ENCODE assay signal across 6 cellular contexts in the genomic region with DNA sequence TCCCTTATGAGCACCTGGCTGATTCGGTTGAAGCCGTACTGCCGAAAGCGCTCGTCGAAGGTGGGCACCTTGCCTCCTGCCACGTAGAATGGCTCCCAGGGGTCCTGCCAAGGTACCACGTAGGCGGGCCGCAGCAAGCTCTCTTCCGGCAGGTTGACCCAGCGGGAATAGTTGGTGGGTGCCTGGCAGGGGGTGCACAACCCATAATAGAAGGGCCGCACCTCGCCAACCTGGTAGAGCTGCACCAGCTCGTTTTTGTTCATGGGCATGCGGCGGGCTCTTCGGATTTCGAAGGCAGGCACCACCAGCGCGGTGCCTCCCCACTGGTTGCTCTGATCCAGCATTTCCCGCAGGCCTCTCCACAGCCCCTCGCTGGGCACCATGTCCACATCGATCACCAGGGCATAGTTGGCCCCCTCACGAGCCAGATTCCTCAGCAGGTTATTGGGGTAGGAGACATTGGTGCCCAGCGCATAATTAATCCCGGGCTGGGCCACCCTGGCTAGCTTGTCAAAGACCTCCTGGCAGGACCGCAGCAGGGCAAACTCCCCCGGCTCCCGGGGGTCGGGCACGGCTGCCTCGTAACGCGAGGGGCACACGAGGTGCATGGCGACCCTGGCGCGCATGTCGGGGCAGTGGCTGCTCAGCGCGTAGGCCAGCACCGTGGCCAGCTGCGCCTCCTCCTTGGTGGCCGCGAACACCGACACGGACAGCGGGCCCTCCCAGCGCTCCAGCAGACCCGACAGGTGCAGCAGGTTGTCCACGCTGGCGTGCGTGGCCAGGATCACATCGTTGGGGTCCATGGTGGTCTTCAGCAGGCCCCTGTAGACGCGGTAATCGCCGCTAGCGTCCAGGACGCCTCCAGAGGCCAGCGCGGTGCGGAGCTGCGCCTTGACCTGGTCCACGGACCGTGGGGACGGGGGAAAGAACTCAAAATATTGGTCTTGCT. TPM values are rescaled to one million over a fixed set of nuclear protein-coding genes. Genes with fewer than 3 reads are reported as not detected.
DNase-seq lines count a peak whose midpoint lies in the region; TF ChIP-seq lines count a peak whose summit lies in the region.

No MANE protein-coding gene starts in this region.

- H3K27me3 ChIP-seq in A673 (replicated peaks; ENCODE audit: insufficient read depth, low read depth, low read length, poor library complexity) (no peaks in the 10 kb centered on the region), OCI-LY3 (ENCODE audit: low read depth, low read length) (no peaks in the 10 kb centered on the region), left ventricle myocardium inferior (ENCODE audit: low read depth) (no peaks in the 10 kb centered on the region), transverse colon (no peaks in the 10 kb centered on the region)

- peak overlapping the region; percentile 94 for H2AFZ ChIP-seq in OCI-LY3 (ENCODE audit: low read depth, low read length)

- H3K4me3 ChIP-seq in A673 (ENCODE audit: low read depth, low read length, poor library complexity, severe bottlenecking) (peak overlapping the region; percentile 78), OCI-LY3 (ENCODE audit: low read length) (peak overlapping the region; percentile 99), left ventricle myocardium inferior (peak overlapping the region; percentile 89), transverse colon (peak overlapping the region; percentile 44 to 89 (median 86))

- H3K79me2 ChIP-seq in OCI-LY3 (ENCODE audit: low read length) = peaks cover 26% of the 10 kb centered on the region

- no peak for DNase-seq in A673 (ENCODE audit: low spot score)
- no peak for DNase-seq in left ventricle myocardium inferior
- DNase-seq in transverse colon = no peak
- DNase-seq in NCI-H187 (lab: John Stamatoyannopoulos, UW) = no peak
- no peak for DNase-seq in OCI-M2 (lab: John Stamatoyannopoulos, UW; ENCODE audit: unreplicated experiment)

- H3K36me3 ChIP-seq in A673 (ENCODE audit: insufficient read depth, low read length, poor library complexity, severe bottlenecking) (peaks cover 3% of the 10 kb centered on the region), OCI-LY3 (replicated peaks; ENCODE audit: low read depth, low read length) (peaks cover 6% of the 10 kb centered on the region), left ventricle myocardium inferior (peaks cover 11% of the 10 kb centered on the region), transverse colon (peaks cover 0 to under 1% (median 0%) of the 10 kb centered on the region in 4 donors)

- peak overlapping the region; percentile 89 for H3K9ac ChIP-seq in OCI-LY3 (ENCODE audit: low read length)

- WGBS in transverse colon (ENCODE audit: low coverage in 1 of 2), 2 donors = 33 to 70% methylated on average over 2 to 68 of the region's 68 CpGs

- no peak for TF ChIP-seq CTCF in A673 (conservative IDR thresholded peaks at IDR 0.05; ENCODE audit: low read depth, low read length)
- TF ChIP-seq CTCF in OCI-LY3 (IDR thresholded peaks at IDR 0.05; ENCODE audit: low read depth, low read length) = no peak
- no peak for TF ChIP-seq CTCF in left ventricle myocardium inferior (IDR thresholded peaks at IDR 0.05; ENCODE audit: borderline replicate concordance)
- no peak for TF ChIP-seq CTCF in transverse colon (IDR thresholded peaks at IDR 0.05)

- in situ Hi-C loops in transverse colon (cut with MboI; ENCODE audit: low pct_ligation_motif_present in 1 of 4, low pct_unique_long_range_greater_than_20kb in 1 of 4, low sequenced_read_pairs in 3 of 4) = no loop called here

- H3K27ac ChIP-seq in A673 (ENCODE audit: low read depth, low read length, poor library complexity, severe bottlenecking) (peak overlapping the region; percentile 87), OCI-LY3 (ENCODE audit: low read length) (peak overlapping the region; percentile 37; the same call in 1 of the 2 replicates), left ventricle myocardium inferior (replicated peaks) (peak overlapping the region; percentile 97), transverse colon (peak overlapping the region; percentile 87 to 98 (median 92))

- CTCF ChIA-PET in A673 (lab: Charles Lee) = interaction anchor here (0.5 to 1.4 kb wide), 2 partner anchors 39 to 988 kb away, joined by 7 to 10 read pairs; no protein-coding TSS in a partner anchor

- no peak for TF ChIP-seq POLR2A in transverse colon (IDR thresholded peaks at IDR 0.05)

- POLR2A ChIA-PET in A673 (lab: Charles Lee; ENCODE audit: low non-redundant PET) = no interaction called here

- TF ChIP-seq EP300 in transverse colon (IDR thresholded peaks at IDR 0.05; ENCODE audit: low read depth) = no peak

- H4K20me1 ChIP-seq in OCI-LY3 (ENCODE audit: insufficient read depth, low read length) = no peaks in the 10 kb centered on the region

- H3K4me1 ChIP-seq in A673 (ENCODE audit: insufficient read depth, low read length, poor library complexity, severe bottlenecking) (peaks cover 32% of the 10 kb centered on the region), OCI-LY3 (ENCODE audit: low read length) (peaks cover 28% of the 10 kb centered on the region), left ventricle myocardium inferior (peaks cover 55% of the 10 kb centered on the region), transverse colon (peaks cover 23 to 69% (median 43%) of the 10 kb centered on the region in 4 donors)

- no TSS peak for BruUV-seq in A673 (replicated peaks; lab: Mats Ljungman, UMichigan)

- H3K9me3 ChIP-seq in A673 (ENCODE audit: low read depth, low read length, poor library complexity, severe bottlenecking) (no peaks in the 10 kb centered on the region), OCI-LY3 (ENCODE audit: insufficient read depth, low read length) (no peaks in the 10 kb centered on the region), left ventricle myocardium inferior (replicated peaks) (no peaks in the 10 kb centered on the region), transverse colon (no peaks in the 10 kb centered on the region)

- peak overlapping the region; percentile 94 for H3K4me2 ChIP-seq in OCI-LY3 (ENCODE audit: low read length)

- intact Hi-C loops in A673 (cut with micrococcal nuclease; ENCODE audit: unreplicated experiment) (no loop called here), left ventricle myocardium inferior (cut with micrococcal nuclease) (no loop called here), transverse colon (cut with DNase I; ENCODE audit: low total_unique reads) (no loop called here)

RNA-seq across cellular contexts. Expression of a gene that starts 0.7 kb away (rescaled TPM):
- total RNA-seq in A673 (2021) = 47.1 and 53.6 TPM in 2 replicates
- 52.9 TPM for total RNA-seq in left ventricle myocardium inferior
- total RNA-seq in transverse colon = 10 to 100 TPM; 21.8 to 31.8 (median 23.6) TPM

RNA-seq across cellular contexts. Expression of a gene that starts 1.8 kb away (rescaled TPM):
- total RNA-seq in A673 (2021) (76.8 and 93.5 TPM in 2 replicates), left ventricle myocardium inferior (14.7 TPM), transverse colon (100 to 1,000 TPM in 1 of 4 donors, 10 to 100 TPM in 3; 34.0 to 178 (median 63.1) TPM)

RNA-seq across cellular contexts. Expression of a gene that starts 10.5 kb away (rescaled TPM):
- 4.9 and 6.4 TPM in 2 replicates for total RNA-seq in A673 (2021)
- total RNA-seq in left ventricle myocardium inferior = 1.0 TPM
- total RNA-seq in transverse colon = 10 to 100 TPM in 3 of 4 donors, 1 to 10 TPM in 1; 8.8 to 43.8 (median 14.4) TPM

RNA-seq across cellular contexts. Expression of a gene that starts 24.8 kb away (rescaled TPM):
- 60.4 and 62.4 TPM in 2 replicates for total RNA-seq in A673 (2021)
- total RNA-seq in left ventricle myocardium inferior = 14.6 TPM
- total RNA-seq in transverse colon = 10 to 100 TPM in 3 of 4 donors, 1 to 10 TPM in 1; 7.5 to 32.4 (median 14.4) TPM

RNA-seq across cellular contexts. Expression of a gene that starts 29.9 kb away (rescaled TPM):
- total RNA-seq in A673 (2021) (97.8 and 111 TPM in 2 replicates), left ventricle myocardium inferior (12.3 TPM), transverse colon (10 to 100 TPM in 1 of 4 donors, 1 to 10 TPM in 3; 2.6 to 36.2 (median 6.5) TPM)

Comparison
In these comparisons a context has a peak if more than half of its experiments do, and no peak if none do; other contexts are left out.
1. H3K27ac ChIP-seq: peak in every context shown above with its lines; median percentile 97 in left ventricle myocardium inferior; 92 in transverse colon; 87 in A673; 37 in OCI-LY3.